In genomic region chr19:56976995-56977906, GRCh38 we compare ENCODE assay signal across 1 cellular context.
TF ChIP-seq lines count a peak whose summit lies in the region.

No MANE protein-coding gene starts in this region.

TF ChIP-seq in HepG2, 621 proteins besides CTCF, POLR2A, EP300 and RAD21 (continued from another document and continues in another):
- TF ChIP-seq ZNF503 (CRISPR knock-in tag; IDR thresholded peaks at IDR 0.05) (0 out of 2 replicates have a peak, but pooled peaks have one; percentile 16), XRCC5 (optimal IDR thresholded peaks at IDR 0.05; ENCODE audit: low read length) (no peak), NFIC (IDR thresholded peaks at IDR 0.05; ENCODE audit: low read length) (no peak), DNMT1 (CRISPR knock-in tag; IDR thresholded peaks at IDR 0.05) (no peak), ZSCAN31 (CRISPR knock-in tag; IDR thresholded peaks at IDR 0.05; ENCODE audit: low read depth) (no peak), SNAI1 (CRISPR knock-in tag; IDR thresholded peaks at IDR 0.05; ENCODE audit: borderline replicate concordance) (no peak), ZNF713 (CRISPR knock-in tag; IDR thresholded peaks at IDR 0.05) (no peak), NKX3-1 (CRISPR knock-in tag; IDR thresholded peaks at IDR 0.05) (no peak), ZNF280D (CRISPR knock-in tag; IDR thresholded peaks at IDR 0.05) (no peak), ZNF143 (CRISPR knock-in tag; IDR thresholded peaks at IDR 0.05) (no peak), ZNF260 (CRISPR knock-in tag; IDR thresholded peaks at IDR 0.05; ENCODE audit: borderline replicate concordance, low read depth) (no peak), MZF1 (CRISPR knock-in tag; IDR thresholded peaks at IDR 0.05; ENCODE audit: borderline replicate concordance) (no peak), MYPOP (CRISPR knock-in tag; IDR thresholded peaks at IDR 0.05) (no peak), PAXIP1 (CRISPR knock-in tag; conservative IDR thresholded peaks at IDR 0.05) (no peak; the same call in 1 of the 2 replicates), ZNF17 (CRISPR knock-in tag; IDR thresholded peaks at IDR 0.05) (no peak), ZNF577 (CRISPR knock-in tag; IDR thresholded peaks at IDR 0.05; ENCODE audit: borderline replicate concordance, low read depth) (0 out of 2 replicates have a peak, but pooled peaks have one; percentile 27), ZNF180 (CRISPR knock-in tag; IDR thresholded peaks at IDR 0.05; ENCODE audit: borderline replicate concordance, low read depth) (no peak), KAT2B (IDR thresholded peaks at IDR 0.05; ENCODE audit: borderline replicate concordance, low read depth, low read length) (no peak), HOXA3 (CRISPR knock-in tag; IDR thresholded peaks at IDR 0.05) (no peak; the same call in 1 of the 2 replicates), ZKSCAN8 (CRISPR knock-in tag; IDR thresholded peaks at IDR 0.05; ENCODE audit: borderline replicate concordance) (no peak), ZNF225 (CRISPR knock-in tag; IDR thresholded peaks at IDR 0.05) (no peak), CHD4 (IDR thresholded peaks at IDR 0.05; ENCODE audit: borderline replicate concordance, low read length) (no peak), ARHGAP35 (CRISPR knock-in tag; IDR thresholded peaks at IDR 0.05; ENCODE audit: borderline replicate concordance) (no peak), RFX1 (IDR thresholded peaks at IDR 0.05) (no peak), ZNF543 (CRISPR knock-in tag; IDR thresholded peaks at IDR 0.05) (no peak), HOXA5 (CRISPR knock-in tag; IDR thresholded peaks at IDR 0.05) (no peak), TFAP4 (IDR thresholded peaks at IDR 0.05; ENCODE audit: borderline replicate concordance, low read depth) (no peak), KMT2B (CRISPR knock-in tag; IDR thresholded peaks at IDR 0.05) (no peak), POLR2AphosphoS2 (IDR thresholded peaks at IDR 0.05; ENCODE audit: low read depth, low read length) (no peak), YY1 (IDR thresholded peaks at IDR 0.05; ENCODE audit: insufficient read depth, insufficient replicate concordance, low read depth, low read length) (no peak), ZFP36 (IDR thresholded peaks at IDR 0.05; ENCODE audit: borderline replicate concordance, low read depth, low read length, partially characterized antibody) (no peak), ZNF605 (CRISPR knock-in tag; IDR thresholded peaks at IDR 0.05) (0 out of 2 replicates have a peak, but pooled peaks have one; percentile 8), SYNCRIP (IDR thresholded peaks at IDR 0.05; ENCODE audit: insufficient read depth, low read depth, low read length) (no peak), ZFAT (CRISPR knock-in tag; conservative IDR thresholded peaks at IDR 0.05) (no peak)
- TF ChIP-seq, protein P1, sequence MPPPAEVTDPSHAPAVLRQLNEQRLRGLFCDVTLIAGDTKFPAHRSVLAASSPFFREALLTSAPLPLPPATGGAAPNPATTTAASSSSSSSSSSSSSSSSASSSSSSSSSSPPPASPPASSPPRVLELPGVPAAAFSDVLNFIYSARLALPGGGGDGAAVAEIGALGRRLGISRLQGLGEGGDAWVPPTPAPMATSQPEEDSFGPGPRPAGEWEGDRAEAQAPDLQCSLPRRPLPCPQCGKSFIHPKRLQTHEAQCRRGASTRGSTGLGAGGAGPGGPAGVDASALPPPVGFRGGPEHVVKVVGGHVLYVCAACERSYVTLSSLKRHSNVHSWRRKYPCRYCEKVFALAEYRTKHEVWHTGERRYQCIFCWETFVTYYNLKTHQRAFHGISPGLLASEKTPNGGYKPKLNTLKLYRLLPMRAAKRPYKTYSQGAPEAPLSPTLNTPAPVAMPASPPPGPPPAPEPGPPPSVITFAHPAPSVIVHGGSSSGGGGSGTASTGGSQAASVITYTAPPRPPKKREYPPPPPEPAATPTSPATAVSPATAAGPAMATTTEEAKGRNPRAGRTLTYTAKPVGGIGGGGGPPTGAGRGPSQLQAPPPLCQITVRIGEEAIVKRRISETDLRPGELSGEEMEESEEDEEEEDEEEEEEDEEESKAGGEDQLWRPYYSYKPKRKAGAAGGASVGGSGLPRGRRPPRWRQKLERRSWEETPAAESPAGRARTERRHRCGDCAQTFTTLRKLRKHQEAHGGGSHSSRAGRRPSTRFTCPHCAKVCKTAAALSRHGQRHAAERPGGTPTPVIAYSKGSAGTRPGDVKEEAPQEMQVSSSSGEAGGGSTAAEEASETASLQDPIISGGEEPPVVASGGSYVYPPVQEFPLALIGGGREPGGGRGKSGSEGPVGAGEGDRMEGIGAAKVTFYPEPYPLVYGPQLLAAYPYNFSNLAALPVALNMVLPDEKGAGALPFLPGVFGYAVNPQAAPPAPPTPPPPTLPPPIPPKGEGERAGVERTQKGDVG (CRISPR knock-in tag; IDR thresholded peaks at IDR 0.05; ENCODE audit: borderline replicate concordance), result no peak
- TF ChIP-seq, protein P2, sequence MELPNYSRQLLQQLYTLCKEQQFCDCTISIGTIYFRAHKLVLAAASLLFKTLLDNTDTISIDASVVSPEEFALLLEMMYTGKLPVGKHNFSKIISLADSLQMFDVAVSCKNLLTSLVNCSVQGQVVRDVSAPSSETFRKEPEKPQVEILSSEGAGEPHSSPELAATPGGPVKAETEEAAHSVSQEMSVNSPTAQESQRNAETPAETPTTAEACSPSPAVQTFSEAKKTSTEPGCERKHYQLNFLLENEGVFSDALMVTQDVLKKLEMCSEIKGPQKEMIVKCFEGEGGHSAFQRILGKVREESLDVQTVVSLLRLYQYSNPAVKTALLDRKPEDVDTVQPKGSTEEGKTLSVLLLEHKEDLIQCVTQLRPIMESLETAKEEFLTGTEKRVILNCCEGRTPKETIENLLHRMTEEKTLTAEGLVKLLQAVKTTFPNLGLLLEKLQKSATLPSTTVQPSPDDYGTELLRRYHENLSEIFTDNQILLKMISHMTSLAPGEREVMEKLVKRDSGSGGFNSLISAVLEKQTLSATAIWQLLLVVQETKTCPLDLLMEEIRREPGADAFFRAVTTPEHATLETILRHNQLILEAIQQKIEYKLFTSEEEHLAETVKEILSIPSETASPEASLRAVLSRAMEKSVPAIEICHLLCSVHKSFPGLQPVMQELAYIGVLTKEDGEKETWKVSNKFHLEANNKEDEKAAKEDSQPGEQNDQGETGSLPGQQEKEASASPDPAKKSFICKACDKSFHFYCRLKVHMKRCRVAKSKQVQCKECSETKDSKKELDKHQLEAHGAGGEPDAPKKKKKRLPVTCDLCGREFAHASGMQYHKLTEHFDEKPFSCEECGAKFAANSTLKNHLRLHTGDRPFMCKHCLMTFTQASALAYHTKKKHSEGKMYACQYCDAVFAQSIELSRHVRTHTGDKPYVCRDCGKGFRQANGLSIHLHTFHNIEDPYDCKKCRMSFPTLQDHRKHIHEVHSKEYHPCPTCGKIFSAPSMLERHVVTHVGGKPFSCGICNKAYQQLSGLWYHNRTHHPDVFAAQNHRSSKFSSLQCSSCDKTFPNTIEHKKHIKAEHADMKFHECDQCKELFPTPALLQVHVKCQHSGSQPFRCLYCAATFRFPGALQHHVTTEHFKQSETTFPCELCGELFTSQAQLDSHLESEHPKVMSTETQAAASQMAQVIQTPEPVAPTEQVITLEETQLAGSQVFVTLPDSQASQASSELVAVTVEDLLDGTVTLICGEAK (IDR thresholded peaks at IDR 0.05), result no peak
- TF ChIP-seq, protein P2 (CRISPR knock-in tag; IDR thresholded peaks at IDR 0.05), result no peak
